Comparison of ENCODE assay signal across 9 cellular contexts in genomic region chr17:42049834-42050359, GRCh38. TPM values are rescaled to one million over a fixed set of nuclear protein-coding genes. Genes with fewer than 3 reads are reported as not detected.
DNase-seq lines count a peak whose midpoint lies in the region; ATAC-seq and TF ChIP-seq lines count a peak whose summit lies in the region.
"Had no signal": no experiment of that assay in that cellular context is flagged by ENCODE, and none has a peak within 500 bp of the region (broad histone marks: within the 10 kb centered on the region; RNA-seq: fewer than 3 reads in every experiment).

No MANE protein-coding gene starts in this region.

- no peak overlapping the region for H3K27ac Mint-ChIP-seq in activated CD8-positive, alpha-beta T cell treated with anti-CD3 and anti-CD28 coated beads, Interleukin-2, amount 10 ng/mL, durations not matched to agents 7 days and 5 days
- H3K27ac Mint-ChIP-seq in stimulated activated effector memory CD8-positive, alpha-beta T cell treated with anti-CD3 and anti-CD28 coated beads, Interleukin-12 subunit alpha, Interleukin-12 subunit beta, amount 100 ng/mL, for 72 hours, result no peak overlapping the region

- H3K27me3 Mint-ChIP-seq in activated CD8-positive, alpha-beta T cell treated with anti-CD3 and anti-CD28 coated beads, Interleukin-2, amount 10 ng/mL, durations not matched to agents 7 days and 5 days (ENCODE audit: low read depth), result peaks cover 47% of the 10 kb centered on the region

- H3K27me3 ChIP-seq in HL-60 (ENCODE audit: insufficient read depth, poor library complexity, severe bottlenecking), result peaks cover 12% of the 10 kb centered on the region
- peaks cover 27% of the 10 kb centered on the region for H3K27me3 ChIP-seq in iPS-18a (ENCODE audit: control insufficient read depth, insufficient read depth, low read length)

- DNase-seq in HL-60 (ENCODE audit: low read depth in 1 of 2, low spot score in 1 of 2) (no peak), iPS-NIHi7 (ENCODE audit: extremely low spot score) (no peak), NCI-H524 (lab: John Stamatoyannopoulos, UW) (no peak), T1000 (lab: John Stamatoyannopoulos, UW) (no peak)
- DNase-seq in activated CD8-positive, alpha-beta T cell treated with anti-CD3 and anti-CD28 coated beads, Interleukin-2, amount 10 ng/mL, durations not matched to agents 7 days and 5 days, result no peak
- no peak for DNase-seq in stimulated activated effector memory CD8-positive, alpha-beta T cell treated with anti-CD3 and anti-CD28 coated beads, Interleukin-12 subunit alpha, Interleukin-12 subunit beta, amount 100 ng/mL, for 72 hours (ENCODE audit: low spot score in 2 of 2)
- no peak for DNase-seq in stimulated activated CD4-positive, alpha-beta T cell treated with anti-CD3 and anti-CD28 coated beads, Interleukin-4, amount 100 ng/mL, for 4 hours

- H3K4me1 ChIP-seq in iPS-18a (ENCODE audit: control insufficient read depth, low read depth, low read length), result peaks cover 14% of the 10 kb centered on the region

- H3K36me3 Mint-ChIP-seq in activated CD8-positive, alpha-beta T cell treated with anti-CD3 and anti-CD28 coated beads, Interleukin-2, amount 10 ng/mL, durations not matched to agents 7 days and 5 days (ENCODE audit: low read depth), result no peaks in the 10 kb centered on the region
- no peaks in the 10 kb centered on the region for H3K36me3 Mint-ChIP-seq in stimulated activated effector memory CD8-positive, alpha-beta T cell treated with anti-CD3 and anti-CD28 coated beads, Interleukin-12 subunit alpha, Interleukin-12 subunit beta, amount 100 ng/mL, for 72 hours

- H3K27ac ChIP-seq in HL-60 (replicated peaks) (no peak overlapping the region), iPS-18a (ENCODE audit: low read length) (no peak overlapping the region)

- H3K4me1 Mint-ChIP-seq in activated CD8-positive, alpha-beta T cell treated with anti-CD3 and anti-CD28 coated beads, Interleukin-2, amount 10 ng/mL, durations not matched to agents 7 days and 5 days (ENCODE audit: low read depth), result peaks cover 9% of the 10 kb centered on the region
- H3K4me1 Mint-ChIP-seq in stimulated activated effector memory CD8-positive, alpha-beta T cell treated with anti-CD3 and anti-CD28 coated beads, Interleukin-12 subunit alpha, Interleukin-12 subunit beta, amount 100 ng/mL, for 72 hours, result peaks cover 7% of the 10 kb centered on the region

- peak overlapping the region; percentile 48 for H3K4me3 Mint-ChIP-seq in activated CD8-positive, alpha-beta T cell treated with anti-CD3 and anti-CD28 coated beads, Interleukin-2, amount 10 ng/mL, durations not matched to agents 7 days and 5 days
- H3K4me3 Mint-ChIP-seq in stimulated activated effector memory CD8-positive, alpha-beta T cell treated with anti-CD3 and anti-CD28 coated beads, Interleukin-12 subunit alpha, Interleukin-12 subunit beta, amount 100 ng/mL, for 72 hours, result peak overlapping the region; percentile 64

- H3K4me3 ChIP-seq in HL-60 (replicated peaks; ENCODE audit: insufficient read depth, low read length) (peak overlapping the region; percentile 55), iPS-18a (ENCODE audit: low read length) (peak overlapping the region; percentile 44)

- no peaks in the 10 kb centered on the region for H3K9me3 ChIP-seq in iPS-18a (ENCODE audit: control insufficient read depth, low read depth, low read length)

- no peak for ATAC-seq in activated CD8-positive, alpha-beta T cell treated with anti-CD3 and anti-CD28 coated beads, Interleukin-2, amount 10 ng/mL, durations not matched to agents 7 days and 5 days
- no peak for ATAC-seq in stimulated activated effector memory CD8-positive, alpha-beta T cell treated with anti-CD3 and anti-CD28 coated beads, Interleukin-12 subunit alpha, Interleukin-12 subunit beta, amount 100 ng/mL, for 72 hours

- H3K36me3 ChIP-seq in iPS-18a (ENCODE audit: control insufficient read depth, low read depth, low read length), result no peaks in the 10 kb centered on the region

- H3K9ac ChIP-seq in iPS-18a (ENCODE audit: low read length), result no peak overlapping the region

- no peaks in the 10 kb centered on the region for H3K9me3 Mint-ChIP-seq in activated CD8-positive, alpha-beta T cell treated with anti-CD3 and anti-CD28 coated beads, Interleukin-2, amount 10 ng/mL, durations not matched to agents 7 days and 5 days (ENCODE audit: insufficient read depth)
- no peaks in the 10 kb centered on the region for H3K9me3 Mint-ChIP-seq in stimulated activated effector memory CD8-positive, alpha-beta T cell treated with anti-CD3 and anti-CD28 coated beads, Interleukin-12 subunit alpha, Interleukin-12 subunit beta, amount 100 ng/mL, for 72 hours

- CTCF ChIA-PET in activated CD8-positive, alpha-beta T cell treated with anti-CD3 and anti-CD28 coated beads, Interleukin-2, amount 10 ng/mL, durations not matched to agents 7 days and 5 days (lab: Charles Lee), result interaction anchor here (0.7 to 1.3 kb wide), 6 partner anchors 9 to 62 kb away, joined by 3 to 5 read pairs (median 3); partner anchors contain the start of genes DHX58 and NKIRAS2

- TF ChIP-seq CTCF in HL-60 (IDR thresholded peaks at IDR 0.05; ENCODE audit: insufficient read depth, low read length), result no peak

- POLR2A ChIA-PET in activated CD8-positive, alpha-beta T cell treated with anti-CD3 and anti-CD28 coated beads, Interleukin-2, amount 10 ng/mL, durations not matched to agents 7 days and 5 days (lab: Charles Lee), result interaction anchor here (0.8 kb wide), 2 partner anchors 33 to 361 kb away, joined by 3 to 4 read pairs; partner anchors contain the start of genes DNAJC7 and EIF1

RNA-seq across cellular contexts. Expression of gene C17orf113, which starts 0.5 kb away (rescaled TPM):
- total RNA-seq in activated CD8-positive, alpha-beta T cell treated with anti-CD3 and anti-CD28 coated beads, Interleukin-2, amount 10 ng/mL, durations not matched to agents 7 days and 5 days, result under 1 TPM; 0.16 to 0.24 TPM

RNA-seq across cellular contexts. Expression of gene NKIRAS2, which starts 30.0 kb away (rescaled TPM):
- 10 to 100 TPM; 25.7 to 26.2 TPM for total RNA-seq in activated CD8-positive, alpha-beta T cell treated with anti-CD3 and anti-CD28 coated beads, Interleukin-2, amount 10 ng/mL, durations not matched to agents 7 days and 5 days

RNA-seq across cellular contexts. Expression of gene DNAJC7, which starts 32.7 kb away (rescaled TPM):
- 10 to 100 TPM; 86.1 to 99.8 TPM for total RNA-seq in activated CD8-positive, alpha-beta T cell treated with anti-CD3 and anti-CD28 coated beads, Interleukin-2, amount 10 ng/mL, durations not matched to agents 7 days and 5 days

RNA-seq across cellular contexts. Expression of gene ZNF385C, which starts 48.4 kb away (rescaled TPM):
- total RNA-seq in activated CD8-positive, alpha-beta T cell treated with anti-CD3 and anti-CD28 coated beads, Interleukin-2, amount 10 ng/mL, durations not matched to agents 7 days and 5 days, result under 1 TPM; 0.23 to 0.47 TPM
- total RNA-seq: RPMI7951 had no signal
